ENCODE assay signal across 1 cellular context in the genomic region with DNA sequence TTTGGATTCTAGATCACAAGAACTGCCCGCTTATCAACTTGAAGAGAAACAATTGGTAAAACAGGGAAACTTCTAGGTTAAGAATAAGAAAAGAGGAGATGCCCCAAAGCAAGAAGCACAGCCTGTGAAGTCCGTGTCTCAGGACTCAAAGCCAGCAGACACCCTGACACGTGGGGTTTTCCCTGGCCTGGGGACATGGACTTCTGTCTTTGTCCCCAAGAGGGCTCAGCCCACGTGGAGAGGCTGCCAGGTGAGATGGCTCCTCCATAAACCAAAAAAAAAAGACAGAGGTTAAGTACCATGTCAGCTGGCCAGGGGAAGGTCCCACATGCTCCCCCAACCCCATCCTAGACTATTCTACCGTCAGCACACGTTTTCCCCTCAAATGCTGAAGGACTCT.
TF ChIP-seq lines count a peak whose summit lies in the region.

No MANE protein-coding gene starts in this region.

TF ChIP-seq in A549, 52 proteins besides CTCF, POLR2A, EP300 and RAD21 (continued from another document):
- TF ChIP-seq ZSCAN20 (CRISPR knock-in tag; IDR thresholded peaks at IDR 0.05) (no peak), SREBF2 (IDR thresholded peaks at IDR 0.05) (no peak), CBX2 (IDR thresholded peaks at IDR 0.05; ENCODE audit: borderline replicate concordance, low read depth) (no peak), HOXB13 (CRISPR knock-in tag; IDR thresholded peaks at IDR 0.05; ENCODE audit: low read depth) (no peak)
